In genomic region chr6:131183427-131184095, GRCh38 we compare ENCODE assay signal across 14 cellular contexts. TPM values are rescaled to one million over a fixed set of nuclear protein-coding genes. Genes with fewer than 3 reads are reported as not detected.
DNase-seq lines count a peak whose midpoint lies in the region; ATAC-seq, FAIRE-seq and TF ChIP-seq lines count a peak whose summit lies in the region.
"Had no signal": no experiment of that assay in that cellular context is flagged by ENCODE, and none has a peak within 500 bp of the region (broad histone marks: within the 10 kb centered on the region; RNA-seq: fewer than 3 reads in every experiment).

No MANE protein-coding gene starts in this region.

- H3K4me1 ChIP-seq in CD4-positive, CD25-positive, alpha-beta regulatory T cell (ENCODE audit: control insufficient read depth, insufficient read depth, low read length, poor library complexity, severe bottlenecking) = peaks cover 7% of the 10 kb centered on the region
- H3K4me1 ChIP-seq in HCT116 (ENCODE audit: control insufficient read depth in 1 of 2, insufficient read depth in 2 of 2, low read length in 2 of 2) (no peaks in the 10 kb centered on the region), K562 (replicated peaks in 1 of 2; ENCODE audit: control insufficient read depth in 2 of 2, insufficient read depth in 2 of 2, low read length in 2 of 2) (no peaks in the 10 kb centered on the region), prostate gland (replicated peaks) (no peaks in the 10 kb centered on the region)
- H3K4me1 ChIP-seq: gastrocnemius medialis had no signal

- H3K4me3 ChIP-seq in CD4-positive, CD25-positive, alpha-beta regulatory T cell (ENCODE audit: low read depth, low read length) = no peak overlapping the region
- H3K4me3 ChIP-seq in HCT116 (replicated peaks in 1 of 2; ENCODE audit: low read depth in 1 of 2, low read length in 2 of 2) = no peak overlapping the region
- H3K4me3 ChIP-seq in K562 = no peak overlapping the region
- no peak overlapping the region for H3K4me3 ChIP-seq in prostate gland
- H3K4me3 ChIP-seq: gastrocnemius medialis had no signal

- no peaks in the 10 kb centered on the region for H3K27me3 ChIP-seq in CD4-positive, CD25-positive, alpha-beta regulatory T cell (ENCODE audit: control insufficient read depth, insufficient read depth, low read length)
- H3K27me3 ChIP-seq in HCT116 (ENCODE audit: insufficient read depth, low read length) = no peaks in the 10 kb centered on the region
- no peaks in the 10 kb centered on the region for H3K27me3 ChIP-seq in K562 (ENCODE audit: control insufficient read depth in 2 of 2, insufficient read depth in 2 of 2, low read length in 2 of 2)
- H3K27me3 ChIP-seq in prostate gland (replicated peaks; ENCODE audit: insufficient read depth) = no peaks in the 10 kb centered on the region
- H3K27me3 ChIP-seq: gastrocnemius medialis had no signal

- TF ChIP-seq EP300 in K562 (IDR thresholded peaks at IDR 0.05; ENCODE audit: low read length) = no peak

- H3K9me3 ChIP-seq in CD4-positive, CD25-positive, alpha-beta regulatory T cell (ENCODE audit: control insufficient read depth in 2 of 2, low read length in 2 of 2) = no peaks in the 10 kb centered on the region
- no peaks in the 10 kb centered on the region for H3K9me3 ChIP-seq in HCT116 (ENCODE audit: control insufficient read depth in 1 of 2, insufficient read depth in 1 of 2, low read depth in 1 of 2, low read length in 2 of 2)
- H3K9me3 ChIP-seq in K562 (replicated peaks; ENCODE audit: control insufficient read depth, insufficient read depth, low read depth, low read length) = no peaks in the 10 kb centered on the region
- no peaks in the 10 kb centered on the region for H3K9me3 ChIP-seq in prostate gland
- H3K9me3 ChIP-seq: gastrocnemius medialis had no signal

- H3K9me1 ChIP-seq in K562 (ENCODE audit: control insufficient read depth, insufficient read depth, low read length) = no peaks in the 10 kb centered on the region

- no peaks in the 10 kb centered on the region for H3K9me2 ChIP-seq in HCT116 (ENCODE audit: insufficient read depth)

- H3K4me3 Mint-ChIP-seq in CD4-positive, CD25-positive, alpha-beta regulatory T cell = no peak overlapping the region
- H3K4me3 Mint-ChIP-seq in naive B cell = peak overlapping the region in 2 of 8 donors; percentile 32 to 71
- no peak overlapping the region for H3K4me3 Mint-ChIP-seq in activated T-helper 2 cell treated with anti-CD3 and anti-CD28 coated beads, Interferon-gamma antibody, Interleukin-2, Interleukin-4, amounts not matched to agents 10 μg/mL and 5 μg/mL and 100 μg/mL, durations not matched to agents 14 hours and 24 hours and 36 hours (ENCODE audit: low read depth)
- H3K4me3 Mint-ChIP-seq: nephron had no signal

- no peak overlapping the region for H3K9ac ChIP-seq in HCT116 (ENCODE audit: low read length)
- no peak overlapping the region for H3K9ac ChIP-seq in K562 (ENCODE audit: insufficient read depth in 1 of 2, low read depth in 2 of 2, low read length in 2 of 2)

- POLR2A ChIA-PET in HCT116 (lab: Charles Lee) (no interaction called here), K562 (lab: Yijun Ruan, JAX) (interaction anchor here (0.6 to 1.5 kb wide), 3 partner anchors 10 to 291 kb away, joined by 3 to 5 read pairs (median 4); no protein-coding TSS in a partner anchor)

- H2AFZ ChIP-seq in HCT116 (ENCODE audit: low read depth, low read length, poor library complexity, severe bottlenecking) (no peak overlapping the region), K562 (ENCODE audit: low read depth, low read length) (peak overlapping the region; percentile 72; the same call in 1 of the 2 replicates)

- FAIRE-seq in K562 (lab: Jason Lieb, UNC) = no peak
- FAIRE-seq: GM18507 had no signal

- no peak for TF ChIP-seq POLR2A in HCT116 (IDR thresholded peaks at IDR 0.05; ENCODE audit: borderline replicate concordance, extremely low read depth, insufficient read depth, insufficient read length)
- TF ChIP-seq POLR2A in K562 (conservative IDR thresholded peaks at IDR 0.05) = no peak
- no peak for TF ChIP-seq POLR2A in prostate gland (IDR thresholded peaks at IDR 0.05)

- WGBS in K562 (ENCODE audit: insufficient coverage, low coverage, missing lambda C conversion rate) = 9% methylated on average over 5 of the region's 5 CpGs
- 85% methylated on average over 5 of the region's 5 CpGs for WGBS in prostate gland

- H3K27ac ChIP-seq in CD4-positive, CD25-positive, alpha-beta regulatory T cell (ENCODE audit: insufficient read depth, low read length, poor library complexity, severe bottlenecking) = no peak overlapping the region
- H3K27ac ChIP-seq in HCT116 (ENCODE audit: low read depth, low read length) (no peak overlapping the region), K562 (ENCODE audit: extremely low read depth, low read depth, low read length) (no peak overlapping the region), prostate gland (no peak overlapping the region)
- H3K27ac ChIP-seq: gastrocnemius medialis, RWPE1 had no signal

- H3K27me3 Mint-ChIP-seq in CD4-positive, CD25-positive, alpha-beta regulatory T cell = no peaks in the 10 kb centered on the region
- no peaks in the 10 kb centered on the region for H3K27me3 Mint-ChIP-seq in naive B cell
- no peaks in the 10 kb centered on the region for H3K27me3 Mint-ChIP-seq in activated T-helper 2 cell treated with anti-CD3 and anti-CD28 coated beads, Interferon-gamma antibody, Interleukin-2, Interleukin-4, amounts not matched to agents 10 μg/mL and 5 μg/mL and 100 μg/mL, durations not matched to agents 14 hours and 24 hours and 36 hours (ENCODE audit: low read depth)

- peaks cover 0 to 15% (median 12%) of the 10 kb centered on the region in 4 donors for H3K4me1 Mint-ChIP-seq in CD4-positive, CD25-positive, alpha-beta regulatory T cell
- peaks cover 6 to 8% (median 7%) of the 10 kb centered on the region in 3 donors for H3K4me1 Mint-ChIP-seq in naive B cell
- peaks cover 5% of the 10 kb centered on the region for H3K4me1 Mint-ChIP-seq in activated T-helper 2 cell treated with anti-CD3 and anti-CD28 coated beads, Interferon-gamma antibody, Interleukin-2, Interleukin-4, amounts not matched to agents 10 μg/mL and 5 μg/mL and 100 μg/mL, durations not matched to agents 14 hours and 24 hours and 36 hours (ENCODE audit: low read depth)

- CTCF ChIA-PET in HCT116 (lab: Charles Lee) (interaction anchor here (1.2 to 2.0 kb wide), 3 partner anchors 9 to 350 kb away, joined by 3 to 8 read pairs (median 4); no protein-coding TSS in a partner anchor), K562 (lab: Yijun Ruan, JAX; ENCODE audit: low intra/inter-chr PET ratio) (no interaction called here)

- no peaks in the 10 kb centered on the region for H3K79me2 ChIP-seq in HCT116 (ENCODE audit: insufficient read depth, low read length)
- no peaks in the 10 kb centered on the region for H3K79me2 ChIP-seq in K562 (ENCODE audit: control insufficient read depth, insufficient read depth, low read length)

- no peak for ATAC-seq in CD4-positive, CD25-positive, alpha-beta regulatory T cell (ENCODE audit: low read depth in 2 of 2)
- peak; percentile 32; the same call in 1 of the 2 replicates for ATAC-seq in HCT116
- peak; percentile 47; the same call in 2 of the 3 replicates for ATAC-seq in K562
- ATAC-seq in naive B cell (ENCODE audit: low read depth in 2 of 2) = no peak
- ATAC-seq in GM18861 (IDR thresholded peaks at IDR 0.05; ENCODE audit: unreplicated experiment) = no peak
- ATAC-seq: gastrocnemius medialis had no signal

- TF ChIP-seq RAD21 in HCT116 (IDR thresholded peaks at IDR 0.05; ENCODE audit: low read depth) = no peak
- no peak for TF ChIP-seq RAD21 in K562 (CRISPR knock-in tag; conservative IDR thresholded peaks at IDR 0.05 in 1 of 2, IDR thresholded peaks at IDR 0.05 in 1 of 2)

- TF ChIP-seq CTCF in HCT116 (IDR thresholded peaks at IDR 0.05 in 2 of 3, conservative IDR thresholded peaks at IDR 0.05 in 1 of 3; ENCODE audit: borderline replicate concordance in 1 of 3, insufficient read depth in 1 of 3, low read depth in 2 of 3, low read length in 2 of 3) (no peak), K562 (IDR thresholded peaks at IDR 0.05 in 2 of 3, conservative IDR thresholded peaks at IDR 0.05 in 1 of 3; ENCODE audit: insufficient read depth in 2 of 3, low read depth in 1 of 3, low read length in 3 of 3) (no peak), prostate gland (IDR thresholded peaks at IDR 0.05) (no peak)

- intact Hi-C loops in HCT116 (cut with micrococcal nuclease) = no loop called here
- intact Hi-C loops in K562 (cut with micrococcal nuclease) = loop anchor here (1.0 to 10.0 kb wide), 2 partner anchors 281 to 351 kb away; no protein-coding TSS in a partner anchor
- intact Hi-C loops in prostate gland (cut with DNase I) = no loop called here
- intact Hi-C loops in activated T-helper 2 cell treated with anti-CD3 and anti-CD28 coated beads, Interferon-gamma antibody, Interleukin-2, Interleukin-4, amounts not matched to agents 10 μg/mL and 5 μg/mL and 100 μg/mL, durations not matched to agents 14 hours and 24 hours and 36 hours (cut with micrococcal nuclease) = loop anchor here (1.0 kb wide), 1 partner anchor 351 kb away; no protein-coding TSS in a partner anchor

- peaks cover 0 to 3% (median 0%) of the 10 kb centered on the region in 7 donors for H3K9me3 Mint-ChIP-seq in CD4-positive, CD25-positive, alpha-beta regulatory T cell
- no peaks in the 10 kb centered on the region for H3K9me3 Mint-ChIP-seq in naive B cell
- H3K9me3 Mint-ChIP-seq in activated T-helper 2 cell treated with anti-CD3 and anti-CD28 coated beads, Interferon-gamma antibody, Interleukin-2, Interleukin-4, amounts not matched to agents 10 μg/mL and 5 μg/mL and 100 μg/mL, durations not matched to agents 14 hours and 24 hours and 36 hours = no peaks in the 10 kb centered on the region
- H3K9me3 Mint-ChIP-seq: nephron had no signal

- peaks cover 18% of the 10 kb centered on the region for H3K36me3 Mint-ChIP-seq in CD4-positive, CD25-positive, alpha-beta regulatory T cell
- H3K36me3 Mint-ChIP-seq in naive B cell = peaks cover 8 to 13% of the 10 kb centered on the region in 2 donors
- H3K36me3 Mint-ChIP-seq in activated T-helper 2 cell treated with anti-CD3 and anti-CD28 coated beads, Interferon-gamma antibody, Interleukin-2, Interleukin-4, amounts not matched to agents 10 μg/mL and 5 μg/mL and 100 μg/mL, durations not matched to agents 14 hours and 24 hours and 36 hours (ENCODE audit: low read depth) = peaks cover 3% of the 10 kb centered on the region

- H4K20me1 ChIP-seq in HCT116 (ENCODE audit: insufficient read depth) = no peaks in the 10 kb centered on the region
- H4K20me1 ChIP-seq in K562 (replicated peaks; ENCODE audit: control insufficient read depth, insufficient read depth, low read length) = no peaks in the 10 kb centered on the region

- peak overlapping the region; percentile 85 to 92 (median 91) for H3K27ac Mint-ChIP-seq in CD4-positive, CD25-positive, alpha-beta regulatory T cell
- H3K27ac Mint-ChIP-seq in naive B cell = peak overlapping the region in 4 of 6 donors; percentile 69 to 91 (median 88)
- no peak overlapping the region for H3K27ac Mint-ChIP-seq in activated T-helper 2 cell treated with anti-CD3 and anti-CD28 coated beads, Interferon-gamma antibody, Interleukin-2, Interleukin-4, amounts not matched to agents 10 μg/mL and 5 μg/mL and 100 μg/mL, durations not matched to agents 14 hours and 24 hours and 36 hours
- H3K27ac Mint-ChIP-seq: nephron had no signal

- BruUV-seq in HCT116 (replicated peaks; lab: Mats Ljungman, UMichigan) = no TSS peak
- BruUV-seq in K562 (replicated peaks; lab: Mats Ljungman, UMichigan) = no TSS peak

- H3K4me2 ChIP-seq in HCT116 (ENCODE audit: low read length) = no peak overlapping the region
- H3K4me2 ChIP-seq in K562 (ENCODE audit: insufficient read depth, low read length) = no peak overlapping the region

- H3K36me3 ChIP-seq in CD4-positive, CD25-positive, alpha-beta regulatory T cell (ENCODE audit: control insufficient read depth, insufficient read depth, low read length) = no peaks in the 10 kb centered on the region
- no peaks in the 10 kb centered on the region for H3K36me3 ChIP-seq in HCT116 (ENCODE audit: control insufficient read depth in 1 of 2, insufficient read depth in 2 of 2, low read length in 2 of 2)
- H3K36me3 ChIP-seq in K562 (ENCODE audit: control insufficient read depth, insufficient read depth, low read length) = no peaks in the 10 kb centered on the region
- H3K36me3 ChIP-seq in prostate gland = no peaks in the 10 kb centered on the region

- RAD21 ChIA-PET in HCT116 (lab: Charles Lee; ENCODE audit: low non-redundant PET in 1 of 2, low total read pairs in 2 of 2, uncharacterized antibody in 2 of 2, unreplicated experiment in 2 of 2) = no interaction called here

- no peak for DNase-seq in CD4-positive, CD25-positive, alpha-beta regulatory T cell
- DNase-seq in HCT116 (ENCODE audit: low read depth, low spot score) (no peak), K562 (ENCODE audit: extremely low read depth in 1 of 4, low spot score in 3 of 4) (no peak), naive B cell (no peak), prostate gland (ENCODE audit: low spot score) (no peak), NCI-H187 treated with DMSO at 0.1 percent for 48 hours (lab: John Stamatoyannopoulos, UW) (no peak)
- no peak for DNase-seq in activated T-helper 2 cell treated with anti-CD3 and anti-CD28 coated beads, Interferon-gamma antibody, Interleukin-2, Interleukin-4, amounts not matched to agents 10 μg/mL and 5 μg/mL and 100 μg/mL, durations not matched to agents 14 hours and 24 hours and 36 hours (ENCODE audit: low spot score)
- DNase-seq: aorta, gastrocnemius medialis, GF-D8 had no signal

- in situ Hi-C loops in K562 (cut with MboI) = no loop called here

RNA-seq across cellular contexts. Expression of gene AKAP7, which starts 48.3 kb away (rescaled TPM):
- 3.0 TPM for total RNA-seq in CD4-positive, CD25-positive, alpha-beta regulatory T cell
- 10 to 100 TPM in 3 of 4 donors, 1 to 10 TPM in 1; 9.7 to 20.6 (median 13.3) TPM for polyA plus RNA-seq in CD4-positive, CD25-positive, alpha-beta regulatory T cell
- total RNA-seq in HCT116 (2021; ENCODE audit: unreplicated experiment) (3.1 TPM), K562 (2014; rRNA removed) (0.82 and 1.6 TPM in 2 replicates), K562 (2014; rRNA removed; fragmentation: Illumina TruSeq; extraction: Trizol) (2.0 and 2.5 TPM in 2 replicates), K562 (2015; rRNA removed; fragmentation: Illumina TruSeq; extraction: Trizol) (1.6 and 1.9 TPM in 2 replicates), K562 (2021) (1.2 and 1.6 TPM in 2 replicates), prostate gland (10 to 100 TPM; 23.7 to 34.3 TPM)
- 0.45 and 1.9 TPM in 2 replicates for polyA plus RNA-seq in HCT116 (2012)
- 0.53 and 2.4 TPM in 2 replicates for total RNA-seq in K562 (2011; cell fraction: chromatin; rRNA removed; ENCODE audit: low replicate concordance)
- 0.33 and 1.1 TPM in 2 replicates for total RNA-seq in K562 (2011; cell fraction: nucleolus; rRNA removed)
- 1.4 and 2.0 TPM in 2 replicates for total RNA-seq in K562 (2011; cell fraction: nucleoplasm; rRNA removed)
- polyA plus RNA-seq in K562 (2011; rRNA removed) (0.57 and 1.2 TPM in 2 replicates), K562 (2014; fragmentation: Illumina TruSeq; extraction: Trizol) (1.7 and 2.6 TPM in 2 replicates), K562 (2014; fragmentation: Nextera tagmentation; extraction: Ambion mirVana) (1 to 10 TPM; 1.2 to 1.4 TPM), K562 (2014; rRNA removed) (1.3 and 1.7 TPM in 2 replicates), naive B cell (ENCODE audit: low read depth in 6 of 6) (10 to 100 TPM in 3 of 6 donors, 1 to 10 TPM in 3; 6.9 to 33.8 (median 10.5) TPM)
- polyA plus RNA-seq in K562 (2011; cell fraction: cytosol; rRNA removed) = 0.07 and 0.16 TPM in 2 replicates
- 0.20 and 0.28 TPM in 2 replicates for polyA plus RNA-seq in K562 (2011; cell fraction: nucleus; rRNA removed)
- polyA plus RNA-seq in K562 (2012) = 1.4 and 2.6 TPM in 2 replicates
- polyA minus RNA-seq in K562 (2011; rRNA and poly(A)+ RNA removed) = 0.46 and 1.2 TPM in 2 replicates
- 0.64 TPM in 1 of 2 replicates, not detected in the other for polyA minus RNA-seq in K562 (2011; cell fraction: cytosol; rRNA and poly(A)+ RNA removed)
- polyA minus RNA-seq in K562 (2011; cell fraction: nucleus; rRNA and poly(A)+ RNA removed) = 0.13 and 0.78 TPM in 2 replicates
- 3.1 and 3.4 TPM in 2 replicates for total RNA-seq in activated T-helper 2 cell treated with anti-CD3 and anti-CD28 coated beads, Interferon-gamma antibody, Interleukin-2, Interleukin-4, amounts not matched to agents 10 μg/mL and 5 μg/mL and 100 μg/mL, durations not matched to agents 14 hours and 24 hours and 36 hours

Comparison
In these comparisons a context has a peak if more than half of its experiments do, and no peak if none do; other contexts are left out.
1. ATAC-seq: peak in HCT116 (single experiment) and K562 (single experiment); none in CD4-positive, CD25-positive, alpha-beta regulatory T cell (0 of 2), naive B cell (0 of 2) and GM18861 (single experiment).
2. intact Hi-C loops: an anchor here in K562 (1.0 to 10.0 kb wide) and activated T-helper 2 cell treated with anti-CD3 and anti-CD28 coated beads, Interferon-gamma antibody, Interleukin-2, Interleukin-4, amounts not matched to agents 10 μg/mL and 5 μg/mL and 100 μg/mL, durations not matched to agents 14 hours and 24 hours and 36 hours (1.0 kb wide); none called in HCT116 and prostate gland.